ENCODE assay signal across 1 cellular context in the genomic region with DNA sequence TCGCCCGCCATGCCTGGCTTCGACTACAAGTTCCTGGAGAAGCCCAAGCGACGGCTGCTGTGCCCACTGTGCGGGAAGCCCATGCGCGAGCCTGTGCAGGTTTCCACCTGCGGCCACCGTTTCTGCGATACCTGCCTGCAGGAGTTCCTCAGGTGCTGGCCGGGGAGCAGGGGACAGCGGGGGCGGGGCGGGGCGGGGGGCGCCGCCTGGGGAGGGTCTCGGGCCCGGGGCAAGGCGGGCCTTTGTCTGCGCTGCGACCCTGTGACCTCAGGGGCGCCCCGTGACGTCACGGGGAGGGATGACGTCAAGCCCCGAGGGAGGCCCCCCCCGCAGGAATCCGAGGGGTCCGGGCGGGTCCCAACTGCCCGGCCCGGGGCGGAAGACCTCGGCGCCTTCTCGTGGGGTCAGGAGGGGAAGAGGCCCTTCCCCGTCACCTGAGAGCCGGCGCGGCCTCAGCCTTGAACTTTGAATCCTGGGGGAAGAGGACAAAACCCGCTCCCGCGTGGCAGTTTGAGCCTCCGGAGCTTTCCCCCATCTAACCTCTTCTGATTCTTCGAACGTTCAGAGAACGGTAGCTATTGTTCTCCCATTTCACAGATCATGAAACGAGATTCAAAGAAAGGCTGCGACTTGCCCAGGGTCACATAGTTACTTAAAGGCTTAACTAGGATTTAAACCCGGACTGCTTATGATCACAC.
A peak's percentile ranks its signal among the peaks of the same experiment; 100 is the strongest.
TF ChIP-seq lines count a peak whose summit lies in the region.

No MANE protein-coding gene starts in this region.

TF ChIP-seq in HepG2, 621 proteins besides CTCF, POLR2A, EP300 and RAD21 (continued from another document and continues in another):
- TF ChIP-seq ELF1 (CRISPR knock-in tag; IDR thresholded peaks at IDR 0.05): peak; percentile 72
- no peak for TF ChIP-seq NAIF1 (CRISPR knock-in tag; IDR thresholded peaks at IDR 0.05; ENCODE audit: borderline replicate concordance)
- TF ChIP-seq, protein P1, sequence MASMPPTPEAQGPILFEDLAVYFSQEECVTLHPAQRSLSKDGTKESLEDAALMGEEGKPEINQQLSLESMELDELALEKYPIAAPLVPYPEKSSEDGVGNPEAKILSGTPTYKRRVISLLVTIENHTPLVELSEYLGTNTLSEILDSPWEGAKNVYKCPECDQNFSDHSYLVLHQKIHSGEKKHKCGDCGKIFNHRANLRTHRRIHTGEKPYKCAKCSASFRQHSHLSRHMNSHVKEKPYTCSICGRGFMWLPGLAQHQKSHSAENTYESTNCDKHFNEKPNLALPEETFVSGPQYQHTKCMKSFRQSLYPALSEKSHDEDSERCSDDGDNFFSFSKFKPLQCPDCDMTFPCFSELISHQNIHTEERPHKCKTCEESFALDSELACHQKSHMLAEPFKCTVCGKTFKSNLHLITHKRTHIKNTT (CRISPR knock-in tag; IDR thresholded peaks at IDR 0.05): no peak
- no peak for TF ChIP-seq ZNF335 (CRISPR knock-in tag; IDR thresholded peaks at IDR 0.05)
- TF ChIP-seq ZEB1 (IDR thresholded peaks at IDR 0.05; ENCODE audit: insufficient replicate concordance, low read depth): no peak
- peak; percentile 31; the same call in 1 of the 2 replicates for TF ChIP-seq FOXK1 (CRISPR knock-in tag; IDR thresholded peaks at IDR 0.05; ENCODE audit: borderline replicate concordance, low read depth)
- TF ChIP-seq ZNF660 (CRISPR knock-in tag; IDR thresholded peaks at IDR 0.05; ENCODE audit: borderline replicate concordance, low read depth): no peak
- peak; percentile 80; the same call in 1 of the 2 replicates for TF ChIP-seq CHD4 (IDR thresholded peaks at IDR 0.05; ENCODE audit: borderline replicate concordance, low read length)
- TF ChIP-seq ZSCAN9 (CRISPR knock-in tag; IDR thresholded peaks at IDR 0.05; ENCODE audit: borderline replicate concordance): no peak
- peak; percentile 82 for TF ChIP-seq NR2F6 (IDR thresholded peaks at IDR 0.05)
- TF ChIP-seq NR2F6 (CRISPR knock-in tag; IDR thresholded peaks at IDR 0.05): peak; percentile 86
- peak; percentile 82 for TF ChIP-seq ATF7 (IDR thresholded peaks at IDR 0.05)
- TF ChIP-seq ATF7 (CRISPR knock-in tag; IDR thresholded peaks at IDR 0.05): 0 out of 2 replicates have a peak, but pooled peaks have one; percentile 45
- TF ChIP-seq FOXO1 (CRISPR knock-in tag; IDR thresholded peaks at IDR 0.05): no peak; the same call in 1 of the 2 replicates
- TF ChIP-seq, protein P2, sequence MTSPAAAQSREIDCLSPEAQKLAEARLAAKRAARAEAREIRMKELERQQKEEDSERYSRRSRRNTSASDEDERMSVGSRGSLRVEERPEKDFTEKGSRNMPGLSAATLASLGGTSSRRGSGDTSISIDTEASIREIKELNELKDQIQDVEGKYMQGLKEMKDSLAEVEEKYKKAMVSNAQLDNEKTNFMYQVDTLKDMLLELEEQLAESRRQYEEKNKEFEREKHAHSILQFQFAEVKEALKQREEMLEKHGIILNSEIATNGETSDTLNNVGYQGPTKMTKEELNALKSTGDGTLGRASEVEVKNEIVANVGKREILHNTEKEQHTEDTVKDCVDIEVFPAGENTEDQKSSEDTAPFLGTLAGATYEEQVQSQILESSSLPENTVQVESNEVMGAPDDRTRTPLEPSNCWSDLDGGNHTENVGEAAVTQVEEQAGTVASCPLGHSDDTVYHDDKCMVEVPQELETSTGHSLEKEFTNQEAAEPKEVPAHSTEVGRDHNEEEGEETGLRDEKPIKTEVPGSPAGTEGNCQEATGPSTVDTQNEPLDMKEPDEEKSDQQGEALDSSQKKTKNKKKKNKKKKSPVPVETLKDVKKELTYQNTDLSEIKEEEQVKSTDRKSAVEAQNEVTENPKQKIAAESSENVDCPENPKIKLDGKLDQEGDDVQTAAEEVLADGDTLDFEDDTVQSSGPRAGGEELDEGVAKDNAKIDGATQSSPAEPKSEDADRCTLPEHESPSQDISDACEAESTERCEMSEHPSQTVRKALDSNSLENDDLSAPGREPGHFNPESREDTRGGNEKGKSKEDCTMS (CRISPR knock-in tag; conservative IDR thresholded peaks at IDR 0.05): no peak
- peak; percentile 63; the same call in 1 of the 2 replicates for TF ChIP-seq ETV6 (CRISPR knock-in tag; conservative IDR thresholded peaks at IDR 0.05)
- TF ChIP-seq ESRRA (CRISPR knock-in tag; IDR thresholded peaks at IDR 0.05; ENCODE audit: low read depth): 0 out of 2 replicates have a peak, but pooled peaks have one; percentile 14
- TF ChIP-seq ONECUT2 (CRISPR knock-in tag; IDR thresholded peaks at IDR 0.05): no peak
- TF ChIP-seq FOXC1 (CRISPR knock-in tag; IDR thresholded peaks at IDR 0.05; ENCODE audit: borderline replicate concordance): no peak
- TF ChIP-seq SP2 (CRISPR knock-in tag; IDR thresholded peaks at IDR 0.05): no peak
- no peak for TF ChIP-seq ZNF446 (CRISPR knock-in tag; IDR thresholded peaks at IDR 0.05)
- TF ChIP-seq ZNF546 (CRISPR knock-in tag; conservative IDR thresholded peaks at IDR 0.05): 0 out of 2 replicates have a peak, but pooled peaks have one; percentile 5
- peak; percentile 98 for TF ChIP-seq HOXA3 (CRISPR knock-in tag; IDR thresholded peaks at IDR 0.05)
- no peak for TF ChIP-seq NFATC3 (CRISPR knock-in tag; IDR thresholded peaks at IDR 0.05)
- TF ChIP-seq ZNF792 (CRISPR knock-in tag; IDR thresholded peaks at IDR 0.05): 0 out of 2 replicates have a peak, but pooled peaks have one; percentile 18
- no peak for TF ChIP-seq HNRNPUL1 (IDR thresholded peaks at IDR 0.05; ENCODE audit: low read depth, low read length)
- TF ChIP-seq, protein P3, sequence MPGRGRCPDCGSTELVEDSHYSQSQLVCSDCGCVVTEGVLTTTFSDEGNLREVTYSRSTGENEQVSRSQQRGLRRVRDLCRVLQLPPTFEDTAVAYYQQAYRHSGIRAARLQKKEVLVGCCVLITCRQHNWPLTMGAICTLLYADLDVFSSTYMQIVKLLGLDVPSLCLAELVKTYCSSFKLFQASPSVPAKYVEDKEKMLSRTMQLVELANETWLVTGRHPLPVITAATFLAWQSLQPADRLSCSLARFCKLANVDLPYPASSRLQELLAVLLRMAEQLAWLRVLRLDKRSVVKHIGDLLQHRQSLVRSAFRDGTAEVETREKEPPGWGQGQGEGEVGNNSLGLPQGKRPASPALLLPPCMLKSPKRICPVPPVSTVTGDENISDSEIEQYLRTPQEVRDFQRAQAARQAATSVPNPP (CRISPR knock-in tag; IDR thresholded peaks at IDR 0.05): no peak
- TF ChIP-seq ATRX (CRISPR knock-in tag; IDR thresholded peaks at IDR 0.05; ENCODE audit: borderline replicate concordance): no peak
- no peak for TF ChIP-seq BRCA1 (CRISPR knock-in tag; IDR thresholded peaks at IDR 0.05)
- TF ChIP-seq SP1 (IDR thresholded peaks at IDR 0.05): no peak
- no peak; the same call in 1 of the 2 replicates for TF ChIP-seq SP1 (CRISPR knock-in tag; IDR thresholded peaks at IDR 0.05)
- TF ChIP-seq SNRNP70 (IDR thresholded peaks at IDR 0.05; ENCODE audit: low read depth, low read length): no peak
- TF ChIP-seq, protein P4, sequence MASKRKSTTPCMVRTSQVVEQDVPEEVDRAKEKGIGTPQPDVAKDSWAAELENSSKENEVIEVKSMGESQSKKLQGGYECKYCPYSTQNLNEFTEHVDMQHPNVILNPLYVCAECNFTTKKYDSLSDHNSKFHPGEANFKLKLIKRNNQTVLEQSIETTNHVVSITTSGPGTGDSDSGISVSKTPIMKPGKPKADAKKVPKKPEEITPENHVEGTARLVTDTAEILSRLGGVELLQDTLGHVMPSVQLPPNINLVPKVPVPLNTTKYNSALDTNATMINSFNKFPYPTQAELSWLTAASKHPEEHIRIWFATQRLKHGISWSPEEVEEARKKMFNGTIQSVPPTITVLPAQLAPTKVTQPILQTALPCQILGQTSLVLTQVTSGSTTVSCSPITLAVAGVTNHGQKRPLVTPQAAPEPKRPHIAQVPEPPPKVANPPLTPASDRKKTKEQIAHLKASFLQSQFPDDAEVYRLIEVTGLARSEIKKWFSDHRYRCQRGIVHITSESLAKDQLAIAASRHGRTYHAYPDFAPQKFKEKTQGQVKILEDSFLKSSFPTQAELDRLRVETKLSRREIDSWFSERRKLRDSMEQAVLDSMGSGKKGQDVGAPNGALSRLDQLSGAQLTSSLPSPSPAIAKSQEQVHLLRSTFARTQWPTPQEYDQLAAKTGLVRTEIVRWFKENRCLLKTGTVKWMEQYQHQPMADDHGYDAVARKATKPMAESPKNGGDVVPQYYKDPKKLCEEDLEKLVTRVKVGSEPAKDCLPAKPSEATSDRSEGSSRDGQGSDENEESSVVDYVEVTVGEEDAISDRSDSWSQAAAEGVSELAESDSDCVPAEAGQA (IDR thresholded peaks at IDR 0.05; ENCODE audit: low read depth): peak; percentile 87
- TF ChIP-seq, protein P4 (CRISPR knock-in tag; IDR thresholded peaks at IDR 0.05; ENCODE audit: borderline replicate concordance): no peak
- TF ChIP-seq ZNF674 (CRISPR knock-in tag; IDR thresholded peaks at IDR 0.05; ENCODE audit: low read depth): 0 out of 2 replicates have a peak, but pooled peaks have one; percentile 51
- TF ChIP-seq, protein P5, sequence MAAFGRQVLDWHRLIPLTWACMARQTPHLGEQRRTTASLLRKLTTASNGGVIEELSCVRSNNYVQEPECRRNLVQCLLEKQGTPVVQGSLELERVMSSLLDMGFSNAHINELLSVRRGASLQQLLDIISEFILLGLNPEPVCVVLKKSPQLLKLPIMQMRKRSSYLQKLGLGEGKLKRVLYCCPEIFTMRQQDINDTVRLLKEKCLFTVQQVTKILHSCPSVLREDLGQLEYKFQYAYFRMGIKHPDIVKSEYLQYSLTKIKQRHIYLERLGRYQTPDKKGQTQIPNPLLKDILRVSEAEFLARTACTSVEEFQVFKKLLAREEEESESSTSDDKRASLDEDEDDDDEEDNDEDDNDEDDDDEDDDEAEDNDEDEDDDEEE (CRISPR knock-in tag; IDR thresholded peaks at IDR 0.05): no peak
- TF ChIP-seq SMARCE1 (IDR thresholded peaks at IDR 0.05; ENCODE audit: borderline replicate concordance): no peak
- TF ChIP-seq KAT7 (CRISPR knock-in tag; IDR thresholded peaks at IDR 0.05; ENCODE audit: borderline replicate concordance): 0 out of 2 replicates have a peak, but pooled peaks have one; percentile 52
- TF ChIP-seq, protein P6, sequence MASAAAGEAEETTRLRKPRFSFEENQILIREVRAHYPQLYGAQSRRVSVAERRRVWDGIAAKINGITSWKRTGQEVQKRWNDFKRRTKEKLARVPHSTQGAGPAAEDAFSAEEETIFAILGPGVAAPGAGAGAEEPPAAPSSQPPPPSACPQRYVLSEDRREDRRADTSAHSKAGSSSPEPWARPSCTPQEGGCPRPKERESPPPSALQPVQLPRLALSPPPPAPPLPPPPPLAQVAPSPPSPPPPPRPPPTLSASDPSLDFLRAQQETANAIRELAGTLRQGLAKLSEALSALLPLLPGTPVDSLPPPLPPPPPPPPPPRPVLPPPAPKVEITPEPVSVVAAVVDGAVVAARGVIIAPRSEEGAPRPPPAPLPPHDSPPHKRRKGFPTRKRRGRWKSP (CRISPR knock-in tag; IDR thresholded peaks at IDR 0.05): 0 out of 2 replicates have a peak, but pooled peaks have one; percentile 8
- peak; percentile 74 for TF ChIP-seq NR2F2 (IDR thresholded peaks at IDR 0.05; ENCODE audit: borderline replicate concordance, low read depth)
- TF ChIP-seq ZNF749 (CRISPR knock-in tag; IDR thresholded peaks at IDR 0.05; ENCODE audit: borderline replicate concordance): no peak
- TF ChIP-seq SRF (IDR thresholded peaks at IDR 0.05; ENCODE audit: low read depth, low read length): no peak
- TF ChIP-seq ZSCAN22 (CRISPR knock-in tag; IDR thresholded peaks at IDR 0.05): no peak
- TF ChIP-seq GTF2F1 (IDR thresholded peaks at IDR 0.05; ENCODE audit: low read length): no peak
- TF ChIP-seq, protein P7, sequence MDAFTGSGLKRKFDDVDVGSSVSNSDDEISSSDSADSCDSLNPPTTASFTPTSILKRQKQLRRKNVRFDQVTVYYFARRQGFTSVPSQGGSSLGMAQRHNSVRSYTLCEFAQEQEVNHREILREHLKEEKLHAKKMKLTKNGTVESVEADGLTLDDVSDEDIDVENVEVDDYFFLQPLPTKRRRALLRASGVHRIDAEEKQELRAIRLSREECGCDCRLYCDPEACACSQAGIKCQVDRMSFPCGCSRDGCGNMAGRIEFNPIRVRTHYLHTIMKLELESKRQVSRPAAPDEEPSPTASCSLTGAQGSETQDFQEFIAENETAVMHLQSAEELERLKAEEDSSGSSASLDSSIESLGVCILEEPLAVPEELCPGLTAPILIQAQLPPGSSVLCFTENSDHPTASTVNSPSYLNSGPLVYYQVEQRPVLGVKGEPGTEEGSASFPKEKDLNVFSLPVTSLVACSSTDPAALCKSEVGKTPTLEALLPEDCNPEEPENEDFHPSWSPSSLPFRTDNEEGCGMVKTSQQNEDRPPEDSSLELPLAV (CRISPR knock-in tag; conservative IDR thresholded peaks at IDR 0.05; ENCODE audit: low read depth): no peak
- no peak for TF ChIP-seq FOXM1 (CRISPR knock-in tag; IDR thresholded peaks at IDR 0.05)
- TF ChIP-seq ZNF34 (CRISPR knock-in tag; IDR thresholded peaks at IDR 0.05; ENCODE audit: borderline replicate concordance): no peak; the same call in 1 of the 2 replicates
- no peak; the same call in 1 of the 2 replicates for TF ChIP-seq ZKSCAN8 (CRISPR knock-in tag; IDR thresholded peaks at IDR 0.05; ENCODE audit: borderline replicate concordance)
- no peak for TF ChIP-seq RELA (CRISPR knock-in tag; IDR thresholded peaks at IDR 0.05)
- TF ChIP-seq, protein P8, sequence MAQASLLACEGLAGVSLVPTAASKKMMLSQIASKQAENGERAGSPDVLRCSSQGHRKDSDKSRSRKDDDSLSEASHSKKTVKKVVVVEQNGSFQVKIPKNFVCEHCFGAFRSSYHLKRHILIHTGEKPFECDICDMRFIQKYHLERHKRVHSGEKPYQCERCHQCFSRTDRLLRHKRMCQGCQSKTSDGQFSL (CRISPR knock-in tag; IDR thresholded peaks at IDR 0.05): no peak; the same call in 1 of the 2 replicates
- TF ChIP-seq ZNF331 (CRISPR knock-in tag; IDR thresholded peaks at IDR 0.05): no peak; the same call in 1 of the 2 replicates
